In the genomic region with DNA sequence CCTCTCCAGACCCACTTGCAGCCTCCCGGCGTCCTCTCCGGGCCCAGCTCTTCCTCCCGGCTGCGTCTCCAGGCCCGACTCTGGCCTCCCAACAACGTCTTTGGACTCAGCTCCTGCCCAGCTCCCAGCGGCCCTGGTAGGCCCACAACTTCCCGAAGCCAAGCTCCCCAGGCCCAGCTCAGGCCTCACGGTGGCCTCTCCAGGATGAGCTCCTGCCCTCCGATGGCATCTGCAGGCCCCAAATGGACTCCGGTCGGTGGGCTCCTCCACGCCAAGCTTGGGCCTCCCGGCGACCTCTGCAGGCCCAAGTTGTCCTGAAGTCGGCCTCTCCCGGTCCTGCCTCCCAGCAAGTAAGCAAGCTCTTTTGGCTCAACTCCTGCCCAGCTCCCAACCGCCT, we compare ENCODE assay signal across 21 cellular contexts. TPM values are rescaled to one million over a fixed set of nuclear protein-coding genes. Genes with fewer than 3 reads are reported as not detected.
A peak's percentile ranks its signal among the peaks of the same experiment; 100 is the strongest.
DNase-seq lines count a peak whose midpoint lies in the region; ATAC-seq, FAIRE-seq and TF ChIP-seq lines count a peak whose summit lies in the region.
"Not testable (repeated sequence)": the region's sequence is repeated elsewhere in the genome, so short reads cannot be mapped to it uniquely, and the experiment has no call there.
"Had no signal": no experiment of that assay in that cellular context is flagged by ENCODE, and none has a peak within 500 bp of the region (broad histone marks: within the 10 kb centered on the region; RNA-seq: fewer than 3 reads in every experiment).

No MANE protein-coding gene starts in this region.

- TF ChIP-seq CTCF in RWPE1 (conservative IDR thresholded peaks at IDR 0.05; ENCODE audit: low read depth); K562 (IDR thresholded peaks at IDR 0.05 in 2 of 3, conservative IDR thresholded peaks at IDR 0.05 in 1 of 3; ENCODE audit: insufficient read depth in 2 of 3, low read depth in 1 of 3, low read length in 3 of 3); MCF 10A (IDR thresholded peaks at IDR 0.05; ENCODE audit: unreplicated experiment); neural crest cell (conservative IDR thresholded peaks at IDR 0.05); type B pancreatic cell (conservative IDR thresholded peaks at IDR 0.05); upper lobe of right lung (IDR thresholded peaks at IDR 0.05): not testable (repeated sequence)

- H3K27ac Mint-ChIP-seq in MCF 10A (ENCODE audit: low read depth, unreplicated experiment) (peak overlapping the region; percentile 73), neural crest cell (ENCODE audit: unreplicated experiment) (peak overlapping the region; percentile 35)
- H3K27ac Mint-ChIP-seq in type B pancreatic cell, result not testable (repeated sequence)

- H4K20me1 ChIP-seq in K562 (replicated peaks; ENCODE audit: control insufficient read depth, insufficient read depth, low read length), result not testable (repeated sequence)

- not testable (repeated sequence) for H3K9me3 Mint-ChIP-seq in MCF 10A (ENCODE audit: unreplicated experiment); neural crest cell; type B pancreatic cell

- not testable (repeated sequence) for H3K9ac ChIP-seq in K562 (ENCODE audit: insufficient read depth in 1 of 2, low read depth in 2 of 2, low read length in 2 of 2)

- peak overlapping the region; percentile 54; the same call in 1 of the 2 replicates for H3K27ac ChIP-seq in RWPE1
- not testable (repeated sequence) for H3K27ac ChIP-seq in K562 (ENCODE audit: extremely low read depth, low read depth, low read length); upper lobe of right lung

- TF ChIP-seq RAD21 in K562 (CRISPR knock-in tag; conservative IDR thresholded peaks at IDR 0.05 in 1 of 2, IDR thresholded peaks at IDR 0.05 in 1 of 2), result not testable (repeated sequence)

- not testable (repeated sequence) for H3K4me2 ChIP-seq in K562 (ENCODE audit: insufficient read depth, low read length)

- H3K4me3 ChIP-seq in K562, upper lobe of right lung: not testable (repeated sequence)

- not testable (repeated sequence) for H3K9me3 ChIP-seq in K562 (replicated peaks; ENCODE audit: control insufficient read depth, insufficient read depth, low read depth, low read length); upper lobe of right lung

- not testable (repeated sequence) for BruUV-seq in K562 (replicated peaks; lab: Mats Ljungman, UMichigan); MCF 10A (replicated peaks; lab: Mats Ljungman, UMichigan)

- not testable (repeated sequence) for H3K4me1 Mint-ChIP-seq in MCF 10A (ENCODE audit: insufficient read depth, unreplicated experiment); neural crest cell; type B pancreatic cell (ENCODE audit: unreplicated experiment)

- not testable (repeated sequence) for TF ChIP-seq POLR2A in K562 (conservative IDR thresholded peaks at IDR 0.05)

- not testable (repeated sequence) for ATAC-seq in K562, upper lobe of right lung

- H3K27me3 Mint-ChIP-seq in MCF 10A (ENCODE audit: insufficient read depth, unreplicated experiment); neural crest cell (ENCODE audit: low read depth); type B pancreatic cell: not testable (repeated sequence)

- CTCF ChIA-PET in RWPE1 (lab: Yijun Ruan, JAX) (interaction anchor here (1.2 kb wide), 1 partner anchor 19 kb away, joined by 3 read pairs; no protein-coding TSS in a partner anchor), MCF 10A (lab: Yijun Ruan, JAX) (interaction anchor here (0.6 to 1.5 kb wide), 6 partner anchors 19 to 491 kb away, joined by 3 to 7 read pairs (median 3); no protein-coding TSS in a partner anchor)
- CTCF ChIA-PET in K562 (lab: Yijun Ruan, JAX; ENCODE audit: low intra/inter-chr PET ratio), result not testable (repeated sequence)

- not testable (repeated sequence) for H2AFZ ChIP-seq in K562 (ENCODE audit: low read depth, low read length)

- intact Hi-C loops in K562 (cut with micrococcal nuclease); MCF 10A (cut with micrococcal nuclease); posterior vena cava (cut with DNase I); upper lobe of right lung (cut with DNase I): not testable (repeated sequence)

- not testable (repeated sequence) for H3K27me3 ChIP-seq in K562 (ENCODE audit: control insufficient read depth in 2 of 2, insufficient read depth in 2 of 2, low read length in 2 of 2); upper lobe of right lung

- not testable (repeated sequence) for H3K36me3 ChIP-seq in K562 (ENCODE audit: control insufficient read depth, insufficient read depth, low read length); upper lobe of right lung

- H3K79me2 ChIP-seq in K562 (ENCODE audit: control insufficient read depth, insufficient read depth, low read length), result not testable (repeated sequence)

- H3K4me3 Mint-ChIP-seq in MCF 10A (ENCODE audit: unreplicated experiment); neural crest cell; type B pancreatic cell: not testable (repeated sequence)

- H3K9me1 ChIP-seq in K562 (ENCODE audit: control insufficient read depth, insufficient read depth, low read length), result not testable (repeated sequence)

- not testable (repeated sequence) for H3K36me3 Mint-ChIP-seq in MCF 10A (ENCODE audit: insufficient read depth, unreplicated experiment); neural crest cell (ENCODE audit: low read depth); type B pancreatic cell

- H3K4me1 ChIP-seq in K562 (replicated peaks in 1 of 2; ENCODE audit: control insufficient read depth in 2 of 2, insufficient read depth in 2 of 2, low read length in 2 of 2), result peaks cover 0 to 25% of the 10 kb centered on the region in 2 experiments; a peak in 2 of 5 replicates
- H3K4me1 ChIP-seq in upper lobe of right lung, result not testable (repeated sequence)

- 78% methylated on average over 6 of the region's 19 CpGs for WGBS in K562 (ENCODE audit: insufficient coverage, low coverage, missing lambda C conversion rate)

- not testable (repeated sequence) for DNase-seq in RWPE1 (ENCODE audit: low spot score); K562 (ENCODE audit: extremely low read depth in 1 of 4, low spot score in 3 of 4); MCF 10A (ENCODE audit: unreplicated experiment); neural crest cell (ENCODE audit: low read depth, low spot score)
- DNase-seq in posterior vena cava (ENCODE audit: low spot score) (peak; percentile 66), type B pancreatic cell (ENCODE audit: extremely low spot score, unreplicated experiment) (peak; percentile 64), upper lobe of right lung (peak; percentile 51)

- TF ChIP-seq EP300 in K562 (IDR thresholded peaks at IDR 0.05; ENCODE audit: low read length), result not testable (repeated sequence)

- POLR2A ChIA-PET in RWPE1 (lab: Yijun Ruan, JAX; ENCODE audit: low non-redundant PET), result not testable (repeated sequence)
- POLR2A ChIA-PET in K562 (lab: Yijun Ruan, JAX) (interaction anchor here (0.6 kb wide), 1 partner anchor 124 kb away, joined by 3 read pairs; no protein-coding TSS in a partner anchor), MCF 10A (lab: Yijun Ruan, JAX) (interaction anchor here (0.6 kb wide), 1 partner anchor 209 kb away, joined by 3 read pairs; no protein-coding TSS in a partner anchor)

- FAIRE-seq in K562 (lab: Jason Lieb, UNC), result not testable (repeated sequence)

- in situ Hi-C loops in K562 (cut with MboI), result not testable (repeated sequence)

RNA-seq across cellular contexts. Expression of a gene that starts 24.5 kb away (rescaled TPM):
- 0.44 and 0.51 TPM in 2 replicates for total RNA-seq in K562 (2011; cell fraction: chromatin; rRNA removed; ENCODE audit: low replicate concordance)
- total RNA-seq in K562 (2011; cell fraction: nucleolus; rRNA removed), result 0.26 and 0.67 TPM in 2 replicates
- 0.37 and 0.61 TPM in 2 replicates for total RNA-seq in K562 (2011; cell fraction: nucleoplasm; rRNA removed)
- total RNA-seq in K562 (2014; rRNA removed) (0.04 TPM in 1 of 2 replicates, not detected in the other), K562 (2014; rRNA removed; fragmentation: Illumina TruSeq; extraction: Trizol) (0.04 TPM in 1 of 2 replicates, not detected in the other), K562 (2015; rRNA removed; fragmentation: Illumina TruSeq; extraction: Trizol) (not detected in 2 replicates), K562 (2021) (0.04 and 0.16 TPM in 2 replicates), MCF 10A (2022) (2.6 and 6.6 TPM in 2 replicates), neural crest cell (0.48 and 0.54 TPM in 2 replicates), posterior vena cava (1 to 10 TPM; 2.7 to 3.3 TPM), type B pancreatic cell (ENCODE audit: low replicate concordance) (3.0 and 4.3 TPM in 2 replicates), upper lobe of right lung (10.2 TPM)
- polyA plus RNA-seq in K562 (2011; rRNA removed) (0.10 and 0.12 TPM in 2 replicates), K562 (2014; fragmentation: Illumina TruSeq; extraction: Trizol) (0.03 and 0.07 TPM in 2 replicates), K562 (2014; fragmentation: Nextera tagmentation; extraction: Ambion mirVana) (not detected), K562 (2014; rRNA removed) (0.07 and 0.17 TPM in 2 replicates)
- polyA plus RNA-seq in K562 (2011; cell fraction: cytosol; rRNA removed), result 0.09 and 0.19 TPM in 2 replicates
- polyA plus RNA-seq in K562 (2011; cell fraction: nucleus; rRNA removed), result 0.30 and 0.39 TPM in 2 replicates
- polyA plus RNA-seq in K562 (2012), result 0.12 and 0.19 TPM in 2 replicates
- polyA minus RNA-seq in K562 (2011; rRNA and poly(A)+ RNA removed), result 0.25 and 0.36 TPM in 2 replicates
- 0.46 TPM in 1 of 2 replicates, not detected in the other for polyA minus RNA-seq in K562 (2011; cell fraction: cytosol; rRNA and poly(A)+ RNA removed)
- 0.11 and 0.13 TPM in 2 replicates for polyA minus RNA-seq in K562 (2011; cell fraction: nucleus; rRNA and poly(A)+ RNA removed)
- total RNA-seq: A673; B cell; CD4-positive, alpha-beta T cell; CD8-positive, alpha-beta T cell had no signal
- polyA plus RNA-seq: CD14-positive monocyte; CD4-positive, CD25-positive, alpha-beta regulatory T cell; CD8-positive, alpha-beta memory T cell had no signal

RNA-seq across cellular contexts. Expression of a gene that starts 34.5 kb away (rescaled TPM):
- total RNA-seq in K562 (2011; cell fraction: chromatin; rRNA removed; ENCODE audit: low replicate concordance), result not detected in 2 replicates
- total RNA-seq in K562 (2011; cell fraction: nucleolus; rRNA removed), result not detected in 2 replicates
- total RNA-seq in K562 (2011; cell fraction: nucleoplasm; rRNA removed), result not detected in 2 replicates
- total RNA-seq in K562 (2014; rRNA removed), result not detected in 2 replicates
- total RNA-seq in K562 (2014; rRNA removed; fragmentation: Illumina TruSeq; extraction: Trizol), result not detected in 2 replicates
- total RNA-seq in K562 (2015; rRNA removed; fragmentation: Illumina TruSeq; extraction: Trizol), result not detected in 2 replicates
- total RNA-seq in K562 (2021), result not detected in 2 replicates
- polyA plus RNA-seq in K562 (2011; rRNA removed), result not detected in 2 replicates
- polyA plus RNA-seq in K562 (2011; cell fraction: cytosol; rRNA removed), result not detected in 2 replicates
- polyA plus RNA-seq in K562 (2011; cell fraction: nucleus; rRNA removed), result not detected in 2 replicates
- not detected in 2 replicates for polyA plus RNA-seq in K562 (2012)
- not detected in 2 replicates for polyA plus RNA-seq in K562 (2014; fragmentation: Illumina TruSeq; extraction: Trizol)
- not detected for polyA plus RNA-seq in K562 (2014; fragmentation: Nextera tagmentation; extraction: Ambion mirVana)
- polyA plus RNA-seq in K562 (2014; rRNA removed), result not detected in 2 replicates
- polyA minus RNA-seq in K562 (2011; rRNA and poly(A)+ RNA removed), result not detected in 2 replicates
- polyA minus RNA-seq in K562 (2011; cell fraction: cytosol; rRNA and poly(A)+ RNA removed), result not detected in 2 replicates
- polyA minus RNA-seq in K562 (2011; cell fraction: nucleus; rRNA and poly(A)+ RNA removed), result not detected in 2 replicates
- 0.10 TPM in 1 of 2 replicates, not detected in the other for total RNA-seq in MCF 10A (2022)
- total RNA-seq in neural crest cell, result not detected in 2 replicates
- total RNA-seq in posterior vena cava, result not detected
- total RNA-seq in type B pancreatic cell (ENCODE audit: low replicate concordance), result 0.21 and 6.4 TPM in 2 replicates
- total RNA-seq in upper lobe of right lung, result 10.1 TPM
- total RNA-seq: A172; A673; B cell; Calu3; CD4-positive, alpha-beta memory T cell; CD4-positive, CD25-positive, alpha-beta regulatory T cell; CD8-positive, alpha-beta memory T cell; Daoy had no signal
- polyA plus RNA-seq: A549; AG04450; BJ; CD14-positive monocyte; CD4-positive, alpha-beta memory T cell; CD4-positive, CD25-positive, alpha-beta regulatory T cell; CD8-positive, alpha-beta memory T cell had no signal
